In genomic region chr3:41198950-41199865, GRCh38 we compare ENCODE assay signal across 8 cellular contexts. TPM values are rescaled to one million over a fixed set of nuclear protein-coding genes. Genes with fewer than 3 reads are reported as not detected.
DNase-seq lines count a peak whose midpoint lies in the region; ATAC-seq and TF ChIP-seq lines count a peak whose summit lies in the region.

CTNNB1 (plus strand) TSS chr3:41199505; CDS start chr3:41224069, 24,564 bp downstream.

- peaks cover 12 to 42% of the 10 kb centered on the region in 2 donors for H3K4me1 ChIP-seq in left lung

- ATAC-seq in GM19025 (IDR thresholded peaks at IDR 0.05; ENCODE audit: low read depth, unreplicated experiment): peak; percentile 66
- peak; percentile 79 for ATAC-seq in HG03354 (IDR thresholded peaks at IDR 0.05; ENCODE audit: poor library complexity, severe bottlenecking, unreplicated experiment)
- peak; percentile 93 for ATAC-seq in left lung

- H3K27me3 ChIP-seq in left lung: no peaks in the 10 kb centered on the region

- intact Hi-C loops in left lung (cut with DNase I): loop anchor here in 1 of 2 donors (10.0 kb wide), 1 partner anchor 224 kb away; no protein-coding TSS in a partner anchor

- H3K4me3 ChIP-seq in left lung: peak within 1 kb of the TSS; percentile 72 to 73

- DNase-seq in Ammon's horn (ENCODE audit: low spot score) (peak; percentile 93), NCI-H526 (lab: John Stamatoyannopoulos, UW) (peak; percentile 63 to 93), dedifferentiated amniotic fluid mesenchymal stem cell (ENCODE audit: extremely low spot score) (peak; percentile 91), left lung (peak; percentile 92 to 97)
- DNase-seq in activated CD4-positive, alpha-beta T cell treated with anti-CD3 and anti-CD28 coated beads, Interleukin-2, amount 50 U/mL, for 1 hour: peak; percentile 91
- DNase-seq in stimulated activated CD4-positive, alpha-beta T cell treated with anti-CD3 and anti-CD28 coated beads, Interleukin-2, amount 100 ng/mL, for 48 hours: peak; percentile 89 to 92

- peak within 1 kb of the TSS; percentile 98 to 99 for H3K27ac ChIP-seq in left lung

- H3K9me3 ChIP-seq in left lung: no peaks in the 10 kb centered on the region

- no peaks in the 10 kb centered on the region for H3K36me3 ChIP-seq in left lung

- TF ChIP-seq CTCF in left lung (IDR thresholded peaks at IDR 0.05): no peak

RNA-seq across cellular contexts. Expression of gene CTNNB1, which starts in this region (rescaled TPM):
- total RNA-seq in left lung: 100 to 1,000 TPM; 289 to 432 TPM

Comparison
In these comparisons a context has a peak if more than half of its experiments do, and no peak if none do; other contexts are left out.
1. Peak in every context shown above with its lines: DNase-seq, ATAC-seq, H3K4me3 ChIP-seq and H3K27ac ChIP-seq.